14 cellular contexts compared by ENCODE assay signal in genomic region chr19:57566396-57567256, GRCh38. TPM values are rescaled to one million over a fixed set of nuclear protein-coding genes. Genes with fewer than 3 reads are reported as not detected.
DNase-seq lines count a peak whose midpoint lies in the region; ATAC-seq and TF ChIP-seq lines count a peak whose summit lies in the region.
"Had no signal": no experiment of that assay in that cellular context is flagged by ENCODE, and none has a peak within 500 bp of the region (broad histone marks: within the 10 kb centered on the region; RNA-seq: fewer than 3 reads in every experiment).

No MANE protein-coding gene starts in this region.

- H3K27me3 Mint-ChIP-seq in endodermal cell (ENCODE audit: insufficient read depth) = peaks cover 6% of the 10 kb centered on the region

- H3K4me1 Mint-ChIP-seq in endodermal cell = no peaks in the 10 kb centered on the region

- H3K36me3 ChIP-seq in BE2C (no peaks in the 10 kb centered on the region; the same call in none of the 2 replicates), endodermal cell (ENCODE audit: control insufficient read depth, insufficient read depth, low read length) (peaks cover 9% of the 10 kb centered on the region)
- H3K36me3 ChIP-seq: ovary had no signal

- peak; percentile 29 for DNase-seq in A172 (ENCODE audit: low spot score)
- peak; percentile 16 for DNase-seq in BE2C
- DNase-seq in NB4 (ENCODE audit: low read depth) = peak; percentile 36
- DNase-seq in endodermal cell = peak; percentile 44
- no peak for DNase-seq in putamen (ENCODE audit: low spot score)
- DNase-seq in stimulated activated CD4-positive, alpha-beta T cell treated with anti-CD3 and anti-CD28 coated beads, Interleukin-4, amount 100 ng/mL, for 1 hour = no peak
- DNase-seq in left lobe of liver (ENCODE audit: low spot score) = no peak
- DNase-seq: activated T-cell treated with anti-CD3 and anti-CD28 coated beads, Interleukin-2, amount 50 U/mL, for 48 hours; head of caudate nucleus; NCI-H2029; ovary; WERI-Rb-1 had no signal

- no peak overlapping the region for H3K9ac ChIP-seq in endodermal cell (ENCODE audit: extremely low read depth, low read length, poor library complexity, severe bottlenecking)

- ATAC-seq in left lobe of liver = no peak
- ATAC-seq in GM18505 (IDR thresholded peaks at IDR 0.05; ENCODE audit: unreplicated experiment) = no peak

- H3K36me3 Mint-ChIP-seq in endodermal cell (ENCODE audit: low read depth) = peaks cover 21% of the 10 kb centered on the region

- no peak overlapping the region for H3K27ac Mint-ChIP-seq in endodermal cell
- H3K27ac Mint-ChIP-seq: stimulated activated naive CD8-positive, alpha-beta T cell treated with anti-CD3 and anti-CD28 coated beads, Interleukin-15, Interleukin-2, amounts not matched to agents 100 ng/mL and 50 ng/mL, for 24 hours had no signal

- no peak overlapping the region for H3K27ac ChIP-seq in endodermal cell (ENCODE audit: low read depth, low read length)
- H3K27ac ChIP-seq: ovary, WERI-Rb-1 had no signal

- H3K4me3 ChIP-seq in BE2C (ENCODE audit: low read depth, low read length) (no peak overlapping the region), NB4 (ENCODE audit: low read depth, low read length) (no peak overlapping the region), endodermal cell (ENCODE audit: low read length) (peak overlapping the region; percentile 65)
- H3K4me3 ChIP-seq: ovary had no signal

- H3K9me3 ChIP-seq in BE2C = peaks cover 13% of the 10 kb centered on the region
- H3K9me3 ChIP-seq in endodermal cell (ENCODE audit: control insufficient read depth, low read length) = peaks cover 100% of the 10 kb centered on the region

- H3K4me3 Mint-ChIP-seq in endodermal cell = no peak overlapping the region
- H3K4me3 Mint-ChIP-seq: stimulated activated naive CD8-positive, alpha-beta T cell treated with anti-CD3 and anti-CD28 coated beads, Interleukin-15, Interleukin-2, amounts not matched to agents 100 ng/mL and 50 ng/mL, for 24 hours had no signal

- H3K4me1 ChIP-seq in BE2C (no peaks in the 10 kb centered on the region), endodermal cell (ENCODE audit: control insufficient read depth, insufficient read depth, low read length) (no peaks in the 10 kb centered on the region)

- H3K27me3 ChIP-seq in BE2C (no peaks in the 10 kb centered on the region), endodermal cell (ENCODE audit: control insufficient read depth, insufficient read depth, low read length, poor library complexity, severe bottlenecking) (no peaks in the 10 kb centered on the region)
- H3K27me3 ChIP-seq: ovary had no signal

- TF ChIP-seq POLR2A in NB4 (IDR thresholded peaks at IDR 0.05; ENCODE audit: extremely low read depth, insufficient read length) = no peak
- TF ChIP-seq POLR2A in GM18505 (IDR thresholded peaks at IDR 0.05; ENCODE audit: borderline replicate concordance, extremely low read depth, insufficient read depth, insufficient read length) = no peak

- TF ChIP-seq CTCF in BE2C (IDR thresholded peaks at IDR 0.05; ENCODE audit: low read depth, low read length) (no peak), NB4 (IDR thresholded peaks at IDR 0.05; ENCODE audit: low read depth, low read length) (no peak), endodermal cell (conservative IDR thresholded peaks at IDR 0.05) (no peak)

- 57 to 69% methylated on average over 3 to 7 of the region's 7 CpGs for WGBS in endodermal cell (ENCODE audit: insufficient coverage in 1 of 2, insufficient read length in 1 of 2), 2 experiments

- peaks cover 99% of the 10 kb centered on the region for H3K9me3 Mint-ChIP-seq in endodermal cell

RNA-seq across cellular contexts. Expression of gene ZNF550, which starts 7.0 kb away (rescaled TPM):
- 4.9 and 5.0 TPM in 2 replicates for total RNA-seq in A172 (2014; rRNA removed; shearing (Covaris generic))
- 6.9 TPM for polyA plus RNA-seq in BE2C (2012; ENCODE audit: insufficient read depth, insufficient read length, low read depth)
- total RNA-seq in endodermal cell = 10 to 100 TPM; 12.3 to 16.2 TPM
- polyA plus RNA-seq in endodermal cell (2013, experiment 1 of 2) = 9.0 TPM
- polyA plus RNA-seq in endodermal cell (2013, experiment 2 of 2) = 8.9 TPM
- total RNA-seq in left lobe of liver = 2.4 TPM

RNA-seq across cellular contexts. Expression of gene ZNF416, which starts 12.1 kb away (rescaled TPM):
- 8.5 TPM in 2 replicates for total RNA-seq in A172 (2014; rRNA removed; shearing (Covaris generic))
- polyA plus RNA-seq in BE2C (2012; ENCODE audit: insufficient read depth, insufficient read length, low read depth) = 4.9 TPM
- 1 to 10 TPM; 8.0 to 9.1 TPM for total RNA-seq in endodermal cell
- polyA plus RNA-seq in endodermal cell (2013, experiment 1 of 2) = 6.4 TPM
- 6.7 TPM for polyA plus RNA-seq in endodermal cell (2013, experiment 2 of 2)
- 1.4 TPM for total RNA-seq in left lobe of liver

RNA-seq across cellular contexts. Expression of gene ZIK1, which starts 17.3 kb away (rescaled TPM):
- not detected in 2 replicates for total RNA-seq in A172 (2014; rRNA removed; shearing (Covaris generic))
- polyA plus RNA-seq in BE2C (2012; ENCODE audit: insufficient read depth, insufficient read length, low read depth) = 9.0 TPM
- total RNA-seq in endodermal cell = 10 to 100 TPM; 15.8 to 25.7 TPM
- polyA plus RNA-seq in endodermal cell (2013, experiment 1 of 2) = 19.9 TPM
- 17.2 TPM for polyA plus RNA-seq in endodermal cell (2013, experiment 2 of 2)
- 0.18 TPM for total RNA-seq in left lobe of liver

RNA-seq across cellular contexts. Expression of gene ZNF530, which starts 33.1 kb away (rescaled TPM):
- 13.6 and 20.2 TPM in 2 replicates for total RNA-seq in A172 (2014; rRNA removed; shearing (Covaris generic))
- polyA plus RNA-seq in BE2C (2012; ENCODE audit: insufficient read depth, insufficient read length, low read depth) = 6.5 TPM
- total RNA-seq in endodermal cell (10 to 100 TPM in 1 of 2 donors, 1 to 10 TPM in 1; 5.6 to 10.1 TPM), left lobe of liver (0.50 TPM)
- 5.6 TPM for polyA plus RNA-seq in endodermal cell (2013, experiment 1 of 2)
- polyA plus RNA-seq in endodermal cell (2013, experiment 2 of 2) = 6.0 TPM

RNA-seq across cellular contexts. Expression of gene ZNF549, which starts 39.5 kb away (rescaled TPM):
- 5.4 and 6.1 TPM in 2 replicates for total RNA-seq in A172 (2014; rRNA removed; shearing (Covaris generic))
- 7.8 TPM for polyA plus RNA-seq in BE2C (2012; ENCODE audit: insufficient read depth, insufficient read length, low read depth)
- total RNA-seq in endodermal cell (10 to 100 TPM in 1 of 2 donors, 1 to 10 TPM in 1; 9.5 to 14.0 TPM), left lobe of liver (1.0 TPM)
- 9.0 TPM for polyA plus RNA-seq in endodermal cell (2013, experiment 1 of 2)
- 7.9 TPM for polyA plus RNA-seq in endodermal cell (2013, experiment 2 of 2)

Comparison
In these comparisons a context has a peak if more than half of its experiments do, and no peak if none do; other contexts are left out.
1. DNase-seq: peak in A172 (single experiment), BE2C (single experiment), NB4 (single experiment) and endodermal cell (single experiment); none in putamen (single experiment), stimulated activated CD4-positive, alpha-beta T cell treated with anti-CD3 and anti-CD28 coated beads, Interleukin-4, amount 100 ng/mL, for 1 hour (single experiment) and left lobe of liver (single experiment).
2. RNA of gene ZIK1, which starts 17.3 kb away (total RNA-seq): 15.8 to 25.7 TPM in endodermal cell; 0.18 TPM in left lobe of liver (single experiment) and not detected in A172; every median in the first group is over 10 times any median in the second.